In genomic region chr1:63595435-63595834, GRCh38 we compare ENCODE assay signal across 22 cellular contexts. TPM values are rescaled to one million over a fixed set of nuclear protein-coding genes. Genes with fewer than 3 reads are reported as not detected.
DNase-seq lines count a peak whose midpoint lies in the region; ATAC-seq and TF ChIP-seq lines count a peak whose summit lies in the region.
"Had no signal": no experiment of that assay in that cellular context is flagged by ENCODE, and none has a peak within 500 bp of the region (broad histone marks: within the 10 kb centered on the region; RNA-seq: fewer than 3 reads in every experiment).

No MANE protein-coding gene starts in this region.

- H3K36me3 ChIP-seq in DOHH2 (ENCODE audit: control insufficient read depth, low read length), result peaks cover 13% of the 10 kb centered on the region
- peaks cover 3% of the 10 kb centered on the region for H3K36me3 ChIP-seq in neutrophil
- no peaks in the 10 kb centered on the region for H3K36me3 ChIP-seq in stomach
- H3K36me3 ChIP-seq: BE2C, esophagus squamous epithelium, transverse colon had no signal

- no peaks in the 10 kb centered on the region for H4K20me1 ChIP-seq in DOHH2 (ENCODE audit: control insufficient read depth, insufficient read depth, low read depth, low read length)

- peaks cover 2% of the 10 kb centered on the region for H3K9me3 Mint-ChIP-seq in activated CD4-positive, alpha-beta T cell treated with anti-CD3 and anti-CD28 coated beads for 36 hours (ENCODE audit: low read depth)
- H3K9me3 Mint-ChIP-seq in activated naive CD8-positive, alpha-beta T cell treated with anti-CD3 and anti-CD28 coated beads for 36 hours, result no peaks in the 10 kb centered on the region
- H3K9me3 Mint-ChIP-seq: activated T-helper 2 cell treated with anti-CD3 and anti-CD28 coated beads, Interferon-gamma antibody, Interleukin-2, Interleukin-4, amounts not matched to agents 10 μg/mL and 5 μg/mL and 100 μg/mL, durations not matched to agents 14 hours and 24 hours and 36 hours; central memory CD8-positive, alpha-beta T cell; stimulated activated memory B cell treated with anti-CD40 and anti-IgM and Interleukin-4, amounts not matched to agents 10 μg/mL and 1 μg/mL and 100 μg/mL, for 72 hours had no signal

- no peaks in the 10 kb centered on the region for H3K9me3 ChIP-seq in DOHH2 (ENCODE audit: control insufficient read depth, insufficient read depth, low read length)
- no peaks in the 10 kb centered on the region for H3K9me3 ChIP-seq in neutrophil
- H3K9me3 ChIP-seq in stomach, result no peaks in the 10 kb centered on the region
- H3K9me3 ChIP-seq: BE2C, esophagus squamous epithelium, transverse colon had no signal

- H3K27ac ChIP-seq in DOHH2 (ENCODE audit: low read depth, low read length), result no peak overlapping the region
- peak overlapping the region; percentile 46 for H3K27ac ChIP-seq in neutrophil
- no peak overlapping the region for H3K27ac ChIP-seq in dorsolateral prefrontal cortex
- H3K27ac ChIP-seq in stomach, result no peak overlapping the region
- H3K27ac ChIP-seq: esophagus squamous epithelium had no signal

- peaks cover 50% of the 10 kb centered on the region for H3K79me2 ChIP-seq in DOHH2 (ENCODE audit: control insufficient read depth, low read length)

- H3K4me1 ChIP-seq in DOHH2 (ENCODE audit: control insufficient read depth, low read length) (peaks cover 20% of the 10 kb centered on the region), neutrophil (ENCODE audit: control insufficient read depth in 1 of 2, insufficient read depth in 1 of 2, low read depth in 1 of 2, low read length in 1 of 2) (peaks cover 40 to 42% of the 10 kb centered on the region in 2 experiments), stomach (peaks cover 5 to 15% (median 12%) of the 10 kb centered on the region in 4 donors)
- H3K4me1 ChIP-seq: BE2C had no signal

- H3K27me3 Mint-ChIP-seq in activated CD4-positive, alpha-beta T cell treated with anti-CD3 and anti-CD28 coated beads for 36 hours, result no peaks in the 10 kb centered on the region
- H3K27me3 Mint-ChIP-seq in activated naive CD8-positive, alpha-beta T cell treated with anti-CD3 and anti-CD28 coated beads for 36 hours, result no peaks in the 10 kb centered on the region
- H3K27me3 Mint-ChIP-seq: central memory CD8-positive, alpha-beta T cell; stimulated activated memory B cell treated with anti-CD40 and anti-IgM and Interleukin-4, amounts not matched to agents 10 μg/mL and 1 μg/mL and 100 μg/mL, for 72 hours had no signal

- TF ChIP-seq EP300 in stomach (IDR thresholded peaks at IDR 0.05), result no peak

- H3K27ac Mint-ChIP-seq in activated CD4-positive, alpha-beta T cell treated with anti-CD3 and anti-CD28 coated beads for 36 hours, result no peak overlapping the region
- no peak overlapping the region for H3K27ac Mint-ChIP-seq in activated naive CD8-positive, alpha-beta T cell treated with anti-CD3 and anti-CD28 coated beads for 36 hours
- H3K27ac Mint-ChIP-seq: activated T-helper 2 cell treated with anti-CD3 and anti-CD28 coated beads, Interferon-gamma antibody, Interleukin-2, Interleukin-4, amounts not matched to agents 10 μg/mL and 5 μg/mL and 100 μg/mL, durations not matched to agents 14 hours and 24 hours and 36 hours; stimulated activated memory B cell treated with anti-CD40 and anti-IgM and Interleukin-4, amounts not matched to agents 10 μg/mL and 1 μg/mL and 100 μg/mL, for 72 hours had no signal

- H3K27me3 ChIP-seq in DOHH2 (ENCODE audit: control insufficient read depth, low read length) (no peaks in the 10 kb centered on the region), neutrophil (no peaks in the 10 kb centered on the region), dorsolateral prefrontal cortex (no peaks in the 10 kb centered on the region), stomach (no peaks in the 10 kb centered on the region)
- H3K27me3 ChIP-seq: BE2C, esophagus squamous epithelium, transverse colon had no signal

- POLR2A ChIA-PET in activated CD4-positive, alpha-beta T cell treated with anti-CD3 and anti-CD28 coated beads for 36 hours (lab: Charles Lee), result no interaction called here

- H3K4me2 ChIP-seq in DOHH2 (ENCODE audit: low read length), result peak overlapping the region; percentile 64

- intact Hi-C loops in activated CD4-positive, alpha-beta T cell treated with anti-CD3 and anti-CD28 coated beads for 36 hours (cut with DNase I, micrococcal nuclease), result loop anchor here (2.0 to 10.0 kb wide), 5 partner anchors 73 to 1469 kb away; partner anchors contain the start of genes ATG4C (in 1 of the 2), EFCAB7 (in 1 of the 2), ITGB3BP (in 1 of the 2) and JAK1 (in 1 of the 2)
- intact Hi-C loops in dorsolateral prefrontal cortex (cut with DNase I), result no loop called here
- intact Hi-C loops in stomach (cut with DNase I; ENCODE audit: low total_unique reads), result no loop called here

- peaks cover 18% of the 10 kb centered on the region for H3K36me3 Mint-ChIP-seq in activated CD4-positive, alpha-beta T cell treated with anti-CD3 and anti-CD28 coated beads for 36 hours (ENCODE audit: low read depth)
- peaks cover 23% of the 10 kb centered on the region for H3K36me3 Mint-ChIP-seq in activated naive CD8-positive, alpha-beta T cell treated with anti-CD3 and anti-CD28 coated beads for 36 hours

- DNase-seq in activated CD4-positive, alpha-beta T cell treated with anti-CD3 and anti-CD28 coated beads for 36 hours, result no peak
- no peak for DNase-seq in activated CD4-positive, alpha-beta T cell treated with anti-CD3 and anti-CD28 coated beads for 4 hours
- no peak for DNase-seq in activated naive CD8-positive, alpha-beta T cell treated with anti-CD3 and anti-CD28 coated beads for 36 hours
- DNase-seq in dorsolateral prefrontal cortex, result no peak
- DNase-seq in amniotic stem cell (lab: John Stamatoyannopoulos, UW), result no peak
- no peak for DNase-seq in stomach
- DNase-seq: 8988T; anterior cingulate cortex; BE2C; effector CD4-positive, alpha-beta T cell; esophagus squamous epithelium; GOT3; NCI-H1105 treated with DMSO at 0.1 percent for 48 hours; right cardiac atrium; transverse colon had no signal

- ATAC-seq in activated CD4-positive, alpha-beta T cell treated with anti-CD3 and anti-CD28 coated beads for 36 hours, result no peak
- ATAC-seq: left lobe of liver; Right ventricle myocardium inferior; stimulated activated memory B cell treated with anti-CD40 and anti-IgM and Interleukin-4, amounts not matched to agents 10 μg/mL and 1 μg/mL and 100 μg/mL, for 72 hours had no signal

- H3K4me3 ChIP-seq in DOHH2 (ENCODE audit: low read length), result peak overlapping the region; percentile 82
- no peak overlapping the region for H3K4me3 ChIP-seq in neutrophil (ENCODE audit: low read depth in 1 of 2, low read length in 1 of 2)
- H3K4me3 ChIP-seq in dorsolateral prefrontal cortex, result no peak overlapping the region
- no peak overlapping the region for H3K4me3 ChIP-seq in stomach
- H3K4me3 ChIP-seq: esophagus squamous epithelium had no signal

- H3K9me2 ChIP-seq in DOHH2 (replicated peaks; ENCODE audit: control insufficient read depth, low read length), result no peaks in the 10 kb centered on the region

- peaks cover 24% of the 10 kb centered on the region for H3K4me1 Mint-ChIP-seq in activated CD4-positive, alpha-beta T cell treated with anti-CD3 and anti-CD28 coated beads for 36 hours
- peaks cover 18% of the 10 kb centered on the region for H3K4me1 Mint-ChIP-seq in activated naive CD8-positive, alpha-beta T cell treated with anti-CD3 and anti-CD28 coated beads for 36 hours

- H3F3A ChIP-seq in DOHH2 (ENCODE audit: control insufficient read depth, insufficient read depth), result no peaks in the 10 kb centered on the region

- CTCF ChIA-PET in activated CD4-positive, alpha-beta T cell treated with anti-CD3 and anti-CD28 coated beads for 36 hours (lab: Charles Lee), result interaction anchor here (1.0 kb wide), 1 partner anchor 11 kb away, joined by 4 read pairs; no protein-coding TSS in a partner anchor

- TF ChIP-seq POLR2A in stomach (IDR thresholded peaks at IDR 0.05), result no peak

- peak overlapping the region; percentile 29 for H3K4me3 Mint-ChIP-seq in activated CD4-positive, alpha-beta T cell treated with anti-CD3 and anti-CD28 coated beads for 36 hours
- H3K4me3 Mint-ChIP-seq in activated naive CD8-positive, alpha-beta T cell treated with anti-CD3 and anti-CD28 coated beads for 36 hours, result peak overlapping the region; percentile 32

- no peak for TF ChIP-seq CTCF in DOHH2 (IDR thresholded peaks at IDR 0.05; ENCODE audit: low read depth, low read length, poor library complexity, severe bottlenecking)
- TF ChIP-seq CTCF in neutrophil (IDR thresholded peaks at IDR 0.05), result no peak
- no peak for TF ChIP-seq CTCF in dorsolateral prefrontal cortex (IDR thresholded peaks at IDR 0.05 in 54 of 56, conservative IDR thresholded peaks at IDR 0.05 in 2 of 56; ENCODE audit: low read depth in 1 of 56, partially characterized antibody in 56 of 56)
- TF ChIP-seq CTCF in stomach (IDR thresholded peaks at IDR 0.05), result no peak

- 92 to 100% (median 97%) methylated on average over 1 of the region's 1 CpG for WGBS in stomach, 5 donors

RNA-seq across cellular contexts. Expression of gene PGM1, which starts 2.2 kb away (rescaled TPM):
- 10 to 100 TPM; 38.8 to 43.8 TPM for total RNA-seq in activated CD4-positive, alpha-beta T cell treated with anti-CD3 and anti-CD28 coated beads for 36 hours
- total RNA-seq in activated naive CD8-positive, alpha-beta T cell treated with anti-CD3 and anti-CD28 coated beads for 36 hours, result 10 to 100 TPM; 45.3 to 46.1 TPM
- 10 to 100 TPM; 25.8 to 77.5 (median 44.4) TPM for total RNA-seq in dorsolateral prefrontal cortex
- total RNA-seq in stomach, result 10 to 100 TPM; 21.4 to 82.8 (median 34.9) TPM
- 10 to 100 TPM; 11.3 to 24.0 (median 22.2) TPM for polyA plus RNA-seq in stomach

Comparison
In these comparisons a context has a peak if more than half of its experiments do, and no peak if none do; other contexts are left out.
1. intact Hi-C loops: an anchor here in activated CD4-positive, alpha-beta T cell treated with anti-CD3 and anti-CD28 coated beads for 36 hours (2.0 to 10.0 kb wide); none called in dorsolateral prefrontal cortex and stomach.